ENCODE assay signal across 1 cellular context in the genomic region with DNA sequence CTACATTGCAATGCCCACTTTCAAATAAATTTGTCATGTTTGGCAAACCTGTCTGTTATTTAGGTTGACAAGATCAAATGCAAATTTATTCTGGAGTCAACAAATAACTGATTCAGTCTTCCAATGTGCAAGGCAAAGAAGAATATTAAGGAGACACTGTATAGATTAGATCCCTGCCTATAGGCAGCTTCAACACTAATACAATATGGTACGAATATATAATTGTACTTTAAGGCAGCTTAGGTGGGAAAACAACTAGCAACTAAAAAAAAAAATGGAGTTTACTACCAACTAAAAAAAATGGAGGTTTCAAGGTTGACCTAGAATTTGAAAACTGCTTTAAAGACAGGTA.
TF ChIP-seq lines count a peak whose summit lies in the region.

No MANE protein-coding gene starts in this region.

TF ChIP-seq in K562, 482 proteins besides CTCF, POLR2A, EP300 and RAD21:
- TF ChIP-seq BRD4 (IDR thresholded peaks at IDR 0.05) = peak; percentile 16; the same call in 1 of the 2 replicates
- TF ChIP-seq POLR3A (IDR thresholded peaks at IDR 0.05; ENCODE audit: borderline replicate concordance, extremely low read depth, insufficient read depth, insufficient read length) = no peak
TF ChIP-seq in K562: peak in this region for 1.
